ENCODE assay signal across 10 cellular contexts in the genomic region with DNA sequence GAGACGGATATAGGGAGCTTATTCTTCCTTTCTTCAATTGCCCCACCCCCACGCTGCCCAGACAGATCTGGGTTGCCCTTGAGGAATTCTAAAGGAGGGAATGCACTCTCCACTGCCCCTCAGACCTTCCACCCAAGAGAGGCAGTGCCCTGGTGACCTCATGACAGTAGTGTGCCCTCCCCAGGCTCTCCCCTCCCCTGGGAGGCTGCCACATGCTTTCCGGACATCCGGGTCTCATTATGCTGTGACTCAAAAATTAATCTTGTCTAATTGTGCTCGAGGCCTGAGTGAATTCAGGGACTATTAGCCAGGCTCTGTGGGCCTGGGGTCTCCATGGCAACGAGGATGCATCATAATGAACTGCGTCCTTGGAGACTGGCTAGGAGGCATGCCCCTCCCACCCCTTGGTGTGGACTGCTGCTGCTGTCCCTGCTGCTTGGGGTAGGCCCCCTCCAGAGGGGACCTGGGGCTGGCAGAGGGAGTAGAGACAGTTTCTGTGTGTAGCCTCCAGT. TPM values are rescaled to one million over a fixed set of nuclear protein-coding genes. Genes with fewer than 3 reads are reported as not detected.
DNase-seq lines count a peak whose midpoint lies in the region; ATAC-seq and TF ChIP-seq lines count a peak whose summit lies in the region.
"Had no signal": no experiment of that assay in that cellular context is flagged by ENCODE, and none has a peak within 500 bp of the region (broad histone marks: within the 10 kb centered on the region; RNA-seq: fewer than 3 reads in every experiment).

No MANE protein-coding gene starts in this region.

- H2AFZ ChIP-seq in H9 (ENCODE audit: low read length) (no peak overlapping the region), OCI-LY7 (ENCODE audit: low read length) (no peak overlapping the region)

- no peak overlapping the region for H3K56ac ChIP-seq in H9 (ENCODE audit: insufficient read length, low read depth, low read length)

- no peaks in the 10 kb centered on the region for H3K27me3 ChIP-seq in H9 (ENCODE audit: insufficient read depth, low read length)
- H3K27me3 ChIP-seq: transverse colon had no signal

- intact Hi-C loops in OCI-LY7 (cut with micrococcal nuclease; ENCODE audit: unreplicated experiment) = no loop called here

- H4K5ac ChIP-seq in H9 (ENCODE audit: insufficient read length, low read depth, low read length) = no peak overlapping the region

- H4K8ac ChIP-seq in H9 (replicated peaks; ENCODE audit: insufficient read length, low read depth, low read length) = no peak overlapping the region

- H2BK120ac ChIP-seq in H9 (ENCODE audit: low read depth, low read length, poor library complexity, severe bottlenecking) = peak overlapping the region; percentile 15

- no peak for TF ChIP-seq CTCF in H9 (conservative IDR thresholded peaks at IDR 0.05)
- no peak for TF ChIP-seq CTCF in OCI-LY7 (conservative IDR thresholded peaks at IDR 0.05; ENCODE audit: low read length)
- TF ChIP-seq CTCF in fibroblast of the aortic adventitia (IDR thresholded peaks at IDR 0.05; ENCODE audit: insufficient read depth, low read length) = no peak

- ATAC-seq in T-helper 17 cell = no peak
- ATAC-seq in HG03196 (IDR thresholded peaks at IDR 0.05; ENCODE audit: unreplicated experiment) = no peak

- H3K4me3 Mint-ChIP-seq in H9 = peak overlapping the region; percentile 40 to 47; a peak in 3 of 5 replicates
- H3K4me3 Mint-ChIP-seq in T-helper 17 cell = no peak overlapping the region
- H3K4me3 Mint-ChIP-seq: activated naive CD8-positive, alpha-beta T cell treated with anti-CD3 and anti-CD28 coated beads, Interleukin-2, amount 10 ng/mL, durations not matched to agents 7 days and 5 days had no signal

- H3K27ac Mint-ChIP-seq in H9 (peak overlapping the region; percentile 20 to 98 (median 49); a peak in 5 of 7 replicates), T-helper 17 cell (no peak overlapping the region)
- H3K27ac Mint-ChIP-seq: activated naive CD8-positive, alpha-beta T cell treated with anti-CD3 and anti-CD28 coated beads, Interleukin-2, amount 10 ng/mL, durations not matched to agents 7 days and 5 days had no signal

- H3K18ac ChIP-seq in H9 (ENCODE audit: insufficient read length, low read depth, low read length) = peak overlapping the region; percentile 85

- H3K4me2 ChIP-seq in H9 (ENCODE audit: insufficient read depth, insufficient read length, low read length) (peak overlapping the region; percentile 31), OCI-LY7 (ENCODE audit: low read length) (peak overlapping the region; percentile 25; the same call in 1 of the 2 replicates)

- H3K79me2 ChIP-seq in H9 (ENCODE audit: insufficient read depth, low read length) (no peaks in the 10 kb centered on the region; the same call in 1 of the 2 replicates), OCI-LY7 (ENCODE audit: insufficient read depth, low read depth, low read length) (peaks cover 5% of the 10 kb centered on the region; the same call in 1 of the 2 replicates)

- no peaks in the 10 kb centered on the region for H3K9me2 ChIP-seq in OCI-LY7 (ENCODE audit: insufficient read depth, low read length)

- no peak overlapping the region for H2BK20ac ChIP-seq in H9 (ENCODE audit: low read depth, low read length, poor library complexity, severe bottlenecking)

- no peaks in the 10 kb centered on the region for H4K20me1 ChIP-seq in H9 (ENCODE audit: control insufficient read depth, insufficient read depth, insufficient read length)
- H4K20me1 ChIP-seq in OCI-LY7 (ENCODE audit: insufficient read depth, low read length) = no peaks in the 10 kb centered on the region

- peak overlapping the region; percentile 20; the same call in 1 of the 2 replicates for H3K14ac ChIP-seq in H9 (ENCODE audit: insufficient read depth, low read length)

- H3K36me3 Mint-ChIP-seq in H9 (ENCODE audit: insufficient read depth in 1 of 3, low read depth in 3 of 3) = no peaks in the 10 kb centered on the region
- no peaks in the 10 kb centered on the region for H3K36me3 Mint-ChIP-seq in T-helper 17 cell (ENCODE audit: low read depth)
- H3K36me3 Mint-ChIP-seq: activated naive CD8-positive, alpha-beta T cell treated with anti-CD3 and anti-CD28 coated beads, Interleukin-2, amount 10 ng/mL, durations not matched to agents 7 days and 5 days had no signal

- peaks cover 2% of the 10 kb centered on the region for H3K23me2 ChIP-seq in H9 (ENCODE audit: insufficient read length, low read depth, low read length, poor library complexity, severe bottlenecking)

- no TSS peak for BruUV-seq in OCI-LY7 (replicated peaks; lab: Mats Ljungman, UMichigan)

- H2BK5ac ChIP-seq in H9 (ENCODE audit: insufficient read length, low read length) = no peak overlapping the region

- no peak overlapping the region for H2BK12ac ChIP-seq in H9 (ENCODE audit: insufficient read length, low read depth, low read length)

- H3K4me1 ChIP-seq in H9 (ENCODE audit: insufficient read depth, low read length) = peaks cover 14% of the 10 kb centered on the region
- H3K4me1 ChIP-seq in OCI-LY7 (ENCODE audit: insufficient read depth, low read length, poor library complexity, severe bottlenecking) = peaks cover 35% of the 10 kb centered on the region

- H3K4me1 Mint-ChIP-seq in H9 (peaks cover 66 to 77% of the 10 kb centered on the region in 2 experiments), T-helper 17 cell (no peaks in the 10 kb centered on the region)
- H3K4me1 Mint-ChIP-seq: activated naive CD8-positive, alpha-beta T cell treated with anti-CD3 and anti-CD28 coated beads, Interleukin-2, amount 10 ng/mL, durations not matched to agents 7 days and 5 days had no signal

- no peak overlapping the region for H3T11ph ChIP-seq in H9 (ENCODE audit: low read length)

- H3K4ac ChIP-seq in H9 (ENCODE audit: low read depth, low read length) = no peak overlapping the region

- H3K36me3 ChIP-seq in OCI-LY7 (ENCODE audit: insufficient read depth, low read length) = no peaks in the 10 kb centered on the region
- H3K36me3 ChIP-seq: transverse colon had no signal

- H2AK5ac ChIP-seq in H9 (ENCODE audit: insufficient read length, low read length) = no peak overlapping the region

- no CpG with 5 or more reads among the region's 7 CpGs for WGBS in H9 (ENCODE audit: extremely low coverage, insufficient read length, low lambda C conversion rate)

- CTCF ChIA-PET in OCI-LY7 (lab: Charles Lee; ENCODE audit: unreplicated experiment) = no interaction called here

- H3K4me3 ChIP-seq in OCI-LY7 (ENCODE audit: low read depth, low read length, poor library complexity, severe bottlenecking) (no peak overlapping the region), fibroblast of the aortic adventitia (ENCODE audit: low read depth, low read length) (no peak overlapping the region), skin epidermis (no peak overlapping the region)
- H3K4me3 ChIP-seq: transverse colon had no signal

- H3K9me3 ChIP-seq in H9 (ENCODE audit: control insufficient read depth, low read depth, low read length) (no peaks in the 10 kb centered on the region), OCI-LY7 (ENCODE audit: low read length) (no peaks in the 10 kb centered on the region), T-helper 17 cell (ENCODE audit: control insufficient read depth, low read length, poor library complexity, severe bottlenecking) (no peaks in the 10 kb centered on the region)
- H3K9me3 ChIP-seq: transverse colon had no signal

- DNase-seq in H9 (peak; percentile 89), OCI-LY7 (ENCODE audit: low spot score) (peak; percentile 55), fibroblast of the aortic adventitia (ENCODE audit: low read depth) (peak; percentile 50), T-helper 17 cell (no peak), AML-193 (lab: John Stamatoyannopoulos, UW) (no peak), germinal center (ENCODE audit: low spot score) (no peak)
- DNase-seq: activated naive CD8-positive, alpha-beta T cell treated with anti-CD3 and anti-CD28 coated beads, Interleukin-2, amount 10 ng/mL, durations not matched to agents 7 days and 5 days; transverse colon had no signal

- H3K9ac ChIP-seq in H9 (ENCODE audit: extremely low read depth, insufficient read length, low read length) = no peak overlapping the region

- H3K27ac ChIP-seq in H9 (ENCODE audit: insufficient read length, low read depth, low read length) (no peak overlapping the region), OCI-LY7 (ENCODE audit: low read depth, low read length, poor library complexity, severe bottlenecking) (no peak overlapping the region), skin epidermis (peak overlapping the region in 13 of 21 experiments; percentile 37 to 78 (median 60))

- no peak overlapping the region for H3K23ac ChIP-seq in H9 (ENCODE audit: insufficient read length, low read depth, low read length)

- POLR2A ChIA-PET in OCI-LY7 (lab: Charles Lee) = no interaction called here

- H3K79me1 ChIP-seq in H9 (ENCODE audit: insufficient read depth, low read depth, low read length, poor library complexity, severe bottlenecking) = no peaks in the 10 kb centered on the region

- no peaks in the 10 kb centered on the region; a peak in 1 of 5 replicates for H3K9me3 Mint-ChIP-seq in H9
- H3K9me3 Mint-ChIP-seq: activated naive CD8-positive, alpha-beta T cell treated with anti-CD3 and anti-CD28 coated beads, Interleukin-2, amount 10 ng/mL, durations not matched to agents 7 days and 5 days had no signal

- H3K27me3 Mint-ChIP-seq in H9 (ENCODE audit: low read depth) = peaks cover 35% of the 10 kb centered on the region
- peaks cover 57% of the 10 kb centered on the region for H3K27me3 Mint-ChIP-seq in T-helper 17 cell

- H2BK15ac ChIP-seq in H9 (ENCODE audit: low read depth, low read length) = no peak overlapping the region

- no peak overlapping the region for H4K91ac ChIP-seq in H9 (ENCODE audit: insufficient read length, low read depth, low read length)

RNA-seq across cellular contexts. Expression of gene CORO2B, which starts 20.8 kb away (rescaled TPM):
- total RNA-seq in H9 (2021) (3.1 and 3.2 TPM in 2 replicates), OCI-LY7 (2022) (7.4 and 10.5 TPM in 2 replicates), fibroblast of the aortic adventitia (ENCODE audit: low replicate concordance) (8.1 and 23.3 TPM in 2 replicates), T-helper 17 cell (not detected)
- 11.3 and 12.5 TPM in 2 replicates for total RNA-seq in OCI-LY7 (2014; rRNA removed; shearing (Covaris generic))
- total RNA-seq: activated naive CD8-positive, alpha-beta T cell treated with anti-CD3 and anti-CD28 coated beads, Interleukin-2, amount 10 ng/mL, durations not matched to agents 7 days and 5 days had no signal

Comparison
In these comparisons a context has a peak if more than half of its experiments do, and no peak if none do; other contexts are left out.
1. DNase-seq: peak in H9 (single experiment), OCI-LY7 (single experiment) and fibroblast of the aortic adventitia (single experiment); none in T-helper 17 cell (0 of 3), AML-193 (0 of 2) and germinal center (single experiment).
2. H3K27ac ChIP-seq: peak in skin epidermis (13 of 21); none in H9 (single experiment) and OCI-LY7 (single experiment).